ENCODE assay signal across 1 cellular context in the genomic region with DNA sequence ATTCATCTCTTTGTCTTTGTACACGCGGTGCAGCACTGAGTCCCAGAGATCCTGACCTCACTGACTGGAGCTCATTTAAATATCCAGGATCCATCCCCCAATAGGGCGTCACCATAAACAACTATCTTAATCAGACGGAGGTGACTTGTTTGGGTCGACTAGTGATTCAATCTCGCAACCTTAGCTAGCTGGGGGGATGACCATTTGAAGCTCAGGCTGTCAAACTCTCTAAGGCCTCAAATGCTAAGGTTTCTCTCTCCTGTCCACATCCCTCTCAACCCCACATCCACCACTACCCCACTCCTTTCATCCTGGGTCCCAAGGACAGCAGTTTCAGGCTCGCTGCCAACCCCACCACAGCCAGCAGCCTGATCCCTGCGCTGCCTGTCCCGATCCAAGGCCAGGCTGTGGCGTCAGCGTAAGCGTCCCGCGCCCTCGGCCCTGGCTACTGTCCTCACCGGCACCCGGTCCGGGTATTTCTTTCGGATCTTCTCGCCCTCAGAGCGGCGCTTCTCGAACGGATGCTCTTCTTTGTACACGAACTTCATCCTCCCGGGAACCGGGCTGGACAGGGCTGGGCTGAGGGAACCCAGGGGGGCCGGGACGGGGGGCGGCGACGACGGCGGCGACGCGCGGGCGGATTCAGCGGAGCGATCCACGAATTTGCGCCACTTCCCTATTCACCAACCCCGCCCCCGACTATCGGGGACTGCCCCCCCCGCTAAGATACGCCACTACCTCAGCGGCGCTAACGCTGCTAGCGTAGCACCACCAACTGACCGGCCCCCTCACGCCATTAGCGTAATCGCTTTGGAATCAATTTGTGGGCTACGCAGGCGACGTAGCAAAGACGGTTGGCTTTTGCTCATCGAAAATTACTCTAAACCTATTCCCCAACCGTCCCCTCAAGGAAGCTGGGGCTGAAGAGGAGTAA.
TF ChIP-seq lines count a peak whose summit lies in the region.

A gene (minus strand): TSS at position 667 of the 934 bp plus-strand sequence. CDS start 119 bp downstream, at position 548.

TF ChIP-seq in WTC11, 78 proteins besides CTCF, POLR2A, EP300 and RAD21 (continued from another document and continues in another):
- TF ChIP-seq, protein P1, sequence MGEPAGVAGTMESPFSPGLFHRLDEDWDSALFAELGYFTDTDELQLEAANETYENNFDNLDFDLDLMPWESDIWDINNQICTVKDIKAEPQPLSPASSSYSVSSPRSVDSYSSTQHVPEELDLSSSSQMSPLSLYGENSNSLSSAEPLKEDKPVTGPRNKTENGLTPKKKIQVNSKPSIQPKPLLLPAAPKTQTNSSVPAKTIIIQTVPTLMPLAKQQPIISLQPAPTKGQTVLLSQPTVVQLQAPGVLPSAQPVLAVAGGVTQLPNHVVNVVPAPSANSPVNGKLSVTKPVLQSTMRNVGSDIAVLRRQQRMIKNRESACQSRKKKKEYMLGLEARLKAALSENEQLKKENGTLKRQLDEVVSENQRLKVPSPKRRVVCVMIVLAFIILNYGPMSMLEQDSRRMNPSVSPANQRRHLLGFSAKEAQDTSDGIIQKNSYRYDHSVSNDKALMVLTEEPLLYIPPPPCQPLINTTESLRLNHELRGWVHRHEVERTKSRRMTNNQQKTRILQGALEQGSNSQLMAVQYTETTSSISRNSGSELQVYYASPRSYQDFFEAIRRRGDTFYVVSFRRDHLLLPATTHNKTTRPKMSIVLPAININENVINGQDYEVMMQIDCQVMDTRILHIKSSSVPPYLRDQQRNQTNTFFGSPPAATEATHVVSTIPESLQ (CRISPR knock-in tag; IDR thresholded peaks at IDR 0.05): no peak
- TF ChIP-seq, protein P2, sequence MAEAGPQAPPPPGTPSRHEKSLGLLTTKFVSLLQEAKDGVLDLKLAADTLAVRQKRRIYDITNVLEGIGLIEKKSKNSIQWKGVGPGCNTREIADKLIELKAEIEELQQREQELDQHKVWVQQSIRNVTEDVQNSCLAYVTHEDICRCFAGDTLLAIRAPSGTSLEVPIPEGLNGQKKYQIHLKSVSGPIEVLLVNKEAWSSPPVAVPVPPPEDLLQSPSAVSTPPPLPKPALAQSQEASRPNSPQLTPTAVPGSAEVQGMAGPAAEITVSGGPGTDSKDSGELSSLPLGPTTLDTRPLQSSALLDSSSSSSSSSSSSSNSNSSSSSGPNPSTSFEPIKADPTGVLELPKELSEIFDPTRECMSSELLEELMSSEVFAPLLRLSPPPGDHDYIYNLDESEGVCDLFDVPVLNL (CRISPR knock-in tag; IDR thresholded peaks at IDR 0.05; ENCODE audit: borderline replicate concordance, low read depth): no peak
- TF ChIP-seq, protein P3, sequence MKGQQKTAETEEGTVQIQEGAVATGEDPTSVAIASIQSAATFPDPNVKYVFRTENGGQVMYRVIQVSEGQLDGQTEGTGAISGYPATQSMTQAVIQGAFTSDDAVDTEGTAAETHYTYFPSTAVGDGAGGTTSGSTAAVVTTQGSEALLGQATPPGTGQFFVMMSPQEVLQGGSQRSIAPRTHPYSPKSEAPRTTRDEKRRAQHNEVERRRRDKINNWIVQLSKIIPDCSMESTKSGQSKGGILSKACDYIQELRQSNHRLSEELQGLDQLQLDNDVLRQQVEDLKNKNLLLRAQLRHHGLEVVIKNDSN (CRISPR knock-in tag; IDR thresholded peaks at IDR 0.05): peak; percentile 50
- TF ChIP-seq, protein P4, sequence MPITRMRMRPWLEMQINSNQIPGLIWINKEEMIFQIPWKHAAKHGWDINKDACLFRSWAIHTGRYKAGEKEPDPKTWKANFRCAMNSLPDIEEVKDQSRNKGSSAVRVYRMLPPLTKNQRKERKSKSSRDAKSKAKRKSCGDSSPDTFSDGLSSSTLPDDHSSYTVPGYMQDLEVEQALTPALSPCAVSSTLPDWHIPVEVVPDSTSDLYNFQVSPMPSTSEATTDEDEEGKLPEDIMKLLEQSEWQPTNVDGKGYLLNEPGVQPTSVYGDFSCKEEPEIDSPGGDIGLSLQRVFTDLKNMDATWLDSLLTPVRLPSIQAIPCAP (CRISPR knock-in tag; IDR thresholded peaks at IDR 0.05): no peak
- TF ChIP-seq, protein P5, sequence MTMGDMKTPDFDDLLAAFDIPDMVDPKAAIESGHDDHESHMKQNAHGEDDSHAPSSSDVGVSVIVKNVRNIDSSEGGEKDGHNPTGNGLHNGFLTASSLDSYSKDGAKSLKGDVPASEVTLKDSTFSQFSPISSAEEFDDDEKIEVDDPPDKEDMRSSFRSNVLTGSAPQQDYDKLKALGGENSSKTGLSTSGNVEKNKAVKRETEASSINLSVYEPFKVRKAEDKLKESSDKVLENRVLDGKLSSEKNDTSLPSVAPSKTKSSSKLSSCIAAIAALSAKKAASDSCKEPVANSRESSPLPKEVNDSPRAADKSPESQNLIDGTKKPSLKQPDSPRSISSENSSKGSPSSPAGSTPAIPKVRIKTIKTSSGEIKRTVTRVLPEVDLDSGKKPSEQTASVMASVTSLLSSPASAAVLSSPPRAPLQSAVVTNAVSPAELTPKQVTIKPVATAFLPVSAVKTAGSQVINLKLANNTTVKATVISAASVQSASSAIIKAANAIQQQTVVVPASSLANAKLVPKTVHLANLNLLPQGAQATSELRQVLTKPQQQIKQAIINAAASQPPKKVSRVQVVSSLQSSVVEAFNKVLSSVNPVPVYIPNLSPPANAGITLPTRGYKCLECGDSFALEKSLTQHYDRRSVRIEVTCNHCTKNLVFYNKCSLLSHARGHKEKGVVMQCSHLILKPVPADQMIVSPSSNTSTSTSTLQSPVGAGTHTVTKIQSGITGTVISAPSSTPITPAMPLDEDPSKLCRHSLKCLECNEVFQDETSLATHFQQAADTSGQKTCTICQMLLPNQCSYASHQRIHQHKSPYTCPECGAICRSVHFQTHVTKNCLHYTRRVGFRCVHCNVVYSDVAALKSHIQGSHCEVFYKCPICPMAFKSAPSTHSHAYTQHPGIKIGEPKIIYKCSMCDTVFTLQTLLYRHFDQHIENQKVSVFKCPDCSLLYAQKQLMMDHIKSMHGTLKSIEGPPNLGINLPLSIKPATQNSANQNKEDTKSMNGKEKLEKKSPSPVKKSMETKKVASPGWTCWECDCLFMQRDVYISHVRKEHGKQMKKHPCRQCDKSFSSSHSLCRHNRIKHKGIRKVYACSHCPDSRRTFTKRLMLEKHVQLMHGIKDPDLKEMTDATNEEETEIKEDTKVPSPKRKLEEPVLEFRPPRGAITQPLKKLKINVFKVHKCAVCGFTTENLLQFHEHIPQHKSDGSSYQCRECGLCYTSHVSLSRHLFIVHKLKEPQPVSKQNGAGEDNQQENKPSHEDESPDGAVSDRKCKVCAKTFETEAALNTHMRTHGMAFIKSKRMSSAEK (CRISPR knock-in tag; IDR thresholded peaks at IDR 0.05; ENCODE audit: borderline replicate concordance): no peak
- TF ChIP-seq CBFB (CRISPR knock-in tag; IDR thresholded peaks at IDR 0.05; ENCODE audit: low read depth): no peak
- TF ChIP-seq ZNF232 (CRISPR knock-in tag; IDR thresholded peaks at IDR 0.05): no peak; the same call in 1 of the 2 replicates
- no peak for TF ChIP-seq ETV6 (CRISPR knock-in tag; IDR thresholded peaks at IDR 0.05)
- TF ChIP-seq, protein P6, sequence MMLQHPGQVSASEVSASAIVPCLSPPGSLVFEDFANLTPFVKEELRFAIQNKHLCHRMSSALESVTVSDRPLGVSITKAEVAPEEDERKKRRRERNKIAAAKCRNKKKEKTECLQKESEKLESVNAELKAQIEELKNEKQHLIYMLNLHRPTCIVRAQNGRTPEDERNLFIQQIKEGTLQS (CRISPR knock-in tag; conservative IDR thresholded peaks at IDR 0.05): no peak
- TF ChIP-seq, protein P7, sequence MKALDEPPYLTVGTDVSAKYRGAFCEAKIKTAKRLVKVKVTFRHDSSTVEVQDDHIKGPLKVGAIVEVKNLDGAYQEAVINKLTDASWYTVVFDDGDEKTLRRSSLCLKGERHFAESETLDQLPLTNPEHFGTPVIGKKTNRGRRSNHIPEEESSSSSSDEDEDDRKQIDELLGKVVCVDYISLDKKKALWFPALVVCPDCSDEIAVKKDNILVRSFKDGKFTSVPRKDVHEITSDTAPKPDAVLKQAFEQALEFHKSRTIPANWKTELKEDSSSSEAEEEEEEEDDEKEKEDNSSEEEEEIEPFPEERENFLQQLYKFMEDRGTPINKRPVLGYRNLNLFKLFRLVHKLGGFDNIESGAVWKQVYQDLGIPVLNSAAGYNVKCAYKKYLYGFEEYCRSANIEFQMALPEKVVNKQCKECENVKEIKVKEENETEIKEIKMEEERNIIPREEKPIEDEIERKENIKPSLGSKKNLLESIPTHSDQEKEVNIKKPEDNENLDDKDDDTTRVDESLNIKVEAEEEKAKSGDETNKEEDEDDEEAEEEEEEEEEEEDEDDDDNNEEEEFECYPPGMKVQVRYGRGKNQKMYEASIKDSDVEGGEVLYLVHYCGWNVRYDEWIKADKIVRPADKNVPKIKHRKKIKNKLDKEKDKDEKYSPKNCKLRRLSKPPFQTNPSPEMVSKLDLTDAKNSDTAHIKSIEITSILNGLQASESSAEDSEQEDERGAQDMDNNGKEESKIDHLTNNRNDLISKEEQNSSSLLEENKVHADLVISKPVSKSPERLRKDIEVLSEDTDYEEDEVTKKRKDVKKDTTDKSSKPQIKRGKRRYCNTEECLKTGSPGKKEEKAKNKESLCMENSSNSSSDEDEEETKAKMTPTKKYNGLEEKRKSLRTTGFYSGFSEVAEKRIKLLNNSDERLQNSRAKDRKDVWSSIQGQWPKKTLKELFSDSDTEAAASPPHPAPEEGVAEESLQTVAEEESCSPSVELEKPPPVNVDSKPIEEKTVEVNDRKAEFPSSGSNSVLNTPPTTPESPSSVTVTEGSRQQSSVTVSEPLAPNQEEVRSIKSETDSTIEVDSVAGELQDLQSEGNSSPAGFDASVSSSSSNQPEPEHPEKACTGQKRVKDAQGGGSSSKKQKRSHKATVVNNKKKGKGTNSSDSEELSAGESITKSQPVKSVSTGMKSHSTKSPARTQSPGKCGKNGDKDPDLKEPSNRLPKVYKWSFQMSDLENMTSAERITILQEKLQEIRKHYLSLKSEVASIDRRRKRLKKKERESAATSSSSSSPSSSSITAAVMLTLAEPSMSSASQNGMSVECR (CRISPR knock-in tag; IDR thresholded peaks at IDR 0.05; ENCODE audit: borderline replicate concordance): peak; percentile 80; the same call in 1 of the 2 replicates
- TF ChIP-seq, protein P8, sequence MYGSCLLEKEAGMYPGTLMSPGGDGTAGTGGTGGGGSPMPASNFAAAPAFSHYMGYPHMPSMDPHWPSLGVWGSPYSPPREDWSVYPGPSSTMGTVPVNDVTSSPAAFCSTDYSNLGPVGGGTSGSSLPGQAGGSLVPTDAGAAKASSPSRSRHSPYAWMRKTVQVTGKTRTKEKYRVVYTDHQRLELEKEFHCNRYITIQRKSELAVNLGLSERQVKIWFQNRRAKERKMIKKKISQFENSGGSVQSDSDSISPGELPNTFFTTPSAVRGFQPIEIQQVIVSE (CRISPR knock-in tag; IDR thresholded peaks at IDR 0.05; ENCODE audit: borderline replicate concordance): no peak
- TF ChIP-seq TCF7 (CRISPR knock-in tag; IDR thresholded peaks at IDR 0.05; ENCODE audit: low read depth): no peak
- TF ChIP-seq GRHL2 (CRISPR knock-in tag; IDR thresholded peaks at IDR 0.05; ENCODE audit: insufficient replicate concordance, severe bottlenecking): no peak
- TF ChIP-seq CREM (CRISPR knock-in tag; IDR thresholded peaks at IDR 0.05): 0 out of 2 replicates have a peak, but pooled peaks have one; percentile 65
- TF ChIP-seq, protein P9, sequence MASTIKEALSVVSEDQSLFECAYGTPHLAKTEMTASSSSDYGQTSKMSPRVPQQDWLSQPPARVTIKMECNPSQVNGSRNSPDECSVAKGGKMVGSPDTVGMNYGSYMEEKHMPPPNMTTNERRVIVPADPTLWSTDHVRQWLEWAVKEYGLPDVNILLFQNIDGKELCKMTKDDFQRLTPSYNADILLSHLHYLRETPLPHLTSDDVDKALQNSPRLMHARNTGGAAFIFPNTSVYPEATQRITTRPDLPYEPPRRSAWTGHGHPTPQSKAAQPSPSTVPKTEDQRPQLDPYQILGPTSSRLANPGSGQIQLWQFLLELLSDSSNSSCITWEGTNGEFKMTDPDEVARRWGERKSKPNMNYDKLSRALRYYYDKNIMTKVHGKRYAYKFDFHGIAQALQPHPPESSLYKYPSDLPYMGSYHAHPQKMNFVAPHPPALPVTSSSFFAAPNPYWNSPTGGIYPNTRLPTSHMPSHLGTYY (CRISPR knock-in tag; IDR thresholded peaks at IDR 0.05): no peak
- no peak for TF ChIP-seq ZNF121 (CRISPR knock-in tag; IDR thresholded peaks at IDR 0.05)
- TF ChIP-seq, protein P10, sequence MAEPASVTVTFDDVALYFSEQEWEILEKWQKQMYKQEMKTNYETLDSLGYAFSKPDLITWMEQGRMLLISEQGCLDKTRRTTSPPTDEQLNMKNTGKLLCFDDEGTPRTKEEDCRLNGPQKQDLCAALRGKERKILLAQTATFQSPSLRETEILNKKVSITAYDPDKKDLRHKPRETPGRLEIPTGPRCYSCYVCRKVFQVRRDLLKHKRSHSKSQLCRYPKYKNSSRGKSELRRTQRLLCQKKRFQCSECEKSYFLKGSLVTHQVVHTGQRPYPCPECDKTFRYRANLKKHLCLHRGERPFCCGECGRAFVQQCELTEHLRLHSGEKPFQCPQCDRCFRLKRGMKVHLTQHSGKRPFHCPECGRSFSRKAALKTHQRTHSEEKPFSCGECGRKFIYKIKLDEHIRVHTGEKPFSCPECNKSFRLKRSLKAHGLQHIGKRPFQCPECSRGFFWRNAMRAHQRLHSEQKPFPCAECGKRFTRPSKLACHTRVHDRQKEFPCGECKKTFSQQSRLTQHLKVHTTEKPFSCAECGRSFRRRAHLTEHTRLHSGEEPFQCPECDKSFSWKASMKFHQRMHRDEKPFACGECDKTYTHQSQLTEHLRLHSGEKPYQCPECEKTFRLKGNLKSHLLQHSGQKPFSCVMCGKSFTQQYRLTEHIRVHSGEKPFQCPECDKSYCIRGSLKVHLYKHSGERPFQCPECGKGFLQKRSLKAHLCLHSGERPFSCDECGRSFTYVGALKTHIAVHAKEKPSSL (CRISPR knock-in tag; conservative IDR thresholded peaks at IDR 0.05): no peak
- TF ChIP-seq, protein P11, sequence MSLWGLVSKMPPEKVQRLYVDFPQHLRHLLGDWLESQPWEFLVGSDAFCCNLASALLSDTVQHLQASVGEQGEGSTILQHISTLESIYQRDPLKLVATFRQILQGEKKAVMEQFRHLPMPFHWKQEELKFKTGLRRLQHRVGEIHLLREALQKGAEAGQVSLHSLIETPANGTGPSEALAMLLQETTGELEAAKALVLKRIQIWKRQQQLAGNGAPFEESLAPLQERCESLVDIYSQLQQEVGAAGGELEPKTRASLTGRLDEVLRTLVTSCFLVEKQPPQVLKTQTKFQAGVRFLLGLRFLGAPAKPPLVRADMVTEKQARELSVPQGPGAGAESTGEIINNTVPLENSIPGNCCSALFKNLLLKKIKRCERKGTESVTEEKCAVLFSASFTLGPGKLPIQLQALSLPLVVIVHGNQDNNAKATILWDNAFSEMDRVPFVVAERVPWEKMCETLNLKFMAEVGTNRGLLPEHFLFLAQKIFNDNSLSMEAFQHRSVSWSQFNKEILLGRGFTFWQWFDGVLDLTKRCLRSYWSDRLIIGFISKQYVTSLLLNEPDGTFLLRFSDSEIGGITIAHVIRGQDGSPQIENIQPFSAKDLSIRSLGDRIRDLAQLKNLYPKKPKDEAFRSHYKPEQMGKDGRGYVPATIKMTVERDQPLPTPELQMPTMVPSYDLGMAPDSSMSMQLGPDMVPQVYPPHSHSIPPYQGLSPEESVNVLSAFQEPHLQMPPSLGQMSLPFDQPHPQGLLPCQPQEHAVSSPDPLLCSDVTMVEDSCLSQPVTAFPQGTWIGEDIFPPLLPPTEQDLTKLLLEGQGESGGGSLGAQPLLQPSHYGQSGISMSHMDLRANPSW (CRISPR knock-in tag; conservative IDR thresholded peaks at IDR 0.05; ENCODE audit: low read depth): no peak
- peak; percentile 32; the same call in 1 of the 2 replicates for TF ChIP-seq ZNF423 (CRISPR knock-in tag; IDR thresholded peaks at IDR 0.05)
- TF ChIP-seq, protein P12, sequence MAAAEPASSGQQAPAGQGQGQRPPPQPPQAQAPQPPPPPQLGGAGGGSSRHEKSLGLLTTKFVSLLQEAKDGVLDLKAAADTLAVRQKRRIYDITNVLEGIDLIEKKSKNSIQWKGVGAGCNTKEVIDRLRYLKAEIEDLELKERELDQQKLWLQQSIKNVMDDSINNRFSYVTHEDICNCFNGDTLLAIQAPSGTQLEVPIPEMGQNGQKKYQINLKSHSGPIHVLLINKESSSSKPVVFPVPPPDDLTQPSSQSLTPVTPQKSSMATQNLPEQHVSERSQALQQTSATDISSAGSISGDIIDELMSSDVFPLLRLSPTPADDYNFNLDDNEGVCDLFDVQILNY (CRISPR knock-in tag; IDR thresholded peaks at IDR 0.05): no peak; the same call in 1 of the 2 replicates
- TF ChIP-seq KAT7 (CRISPR knock-in tag; IDR thresholded peaks at IDR 0.05; ENCODE audit: borderline replicate concordance): no peak
- TF ChIP-seq TP53 (CRISPR knock-in tag; IDR thresholded peaks at IDR 0.05): peak; percentile 33; the same call in 1 of the 2 replicates
